ENCODE assay signal across 9 cellular contexts in the genomic region with DNA sequence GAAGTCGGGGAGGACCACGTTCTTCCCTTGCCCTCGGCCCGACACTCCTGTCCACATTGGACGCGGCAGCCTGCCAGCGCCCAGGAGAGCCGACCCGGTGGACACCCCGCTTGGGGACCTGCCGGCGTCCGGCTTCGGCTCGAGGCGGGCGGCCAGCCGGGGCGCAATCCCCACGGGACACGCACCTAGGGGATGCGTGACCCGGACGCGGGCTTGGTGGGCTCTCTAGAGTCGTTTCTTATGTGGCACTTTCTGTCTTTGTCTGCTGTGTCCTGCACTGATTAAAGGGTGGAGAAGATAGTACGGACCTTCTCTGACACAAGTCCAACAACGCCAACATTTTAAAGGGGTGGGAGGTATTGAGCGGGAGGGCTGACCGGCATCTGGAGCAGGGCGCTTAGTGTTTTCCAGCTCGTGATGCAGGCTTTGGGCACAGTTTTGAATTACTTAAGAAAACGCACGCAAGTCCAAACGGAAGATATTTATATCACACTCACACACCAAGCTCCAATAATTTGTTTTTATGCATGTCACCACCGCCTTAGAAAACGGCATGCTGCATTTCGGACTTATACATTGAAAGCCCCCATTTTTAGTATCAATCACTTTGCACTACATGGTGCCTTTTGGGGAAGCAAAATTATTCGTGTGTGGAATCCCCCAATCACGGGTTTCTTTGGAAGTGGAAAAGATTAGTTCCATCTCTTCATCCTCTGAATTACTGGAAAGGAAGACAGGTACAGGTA. TPM values are rescaled to one million over a fixed set of nuclear protein-coding genes. Genes with fewer than 3 reads are reported as not detected.
DNase-seq lines count a peak whose midpoint lies in the region; ATAC-seq and TF ChIP-seq lines count a peak whose summit lies in the region.
"Had no signal": no experiment of that assay in that cellular context is flagged by ENCODE, and none has a peak within 500 bp of the region (broad histone marks: within the 10 kb centered on the region; RNA-seq: fewer than 3 reads in every experiment).

No MANE protein-coding gene starts in this region.

- H3K4me1 Mint-ChIP-seq in chondrocyte (ENCODE audit: low read depth): peaks cover 14% of the 10 kb centered on the region

- peak overlapping the region; percentile 89 for H3K27ac Mint-ChIP-seq in chondrocyte (ENCODE audit: unreplicated experiment)

- peaks cover 68% of the 10 kb centered on the region for H3K27me3 Mint-ChIP-seq in chondrocyte (ENCODE audit: low read depth)

- intact Hi-C loops in upper lobe of right lung (cut with DNase I): no loop called here

- H3K4me3 ChIP-seq in GM12865 (ENCODE audit: low read depth, low read length) (peak overlapping the region; percentile 93), upper lobe of right lung (peak overlapping the region; percentile 79)

- no peaks in the 10 kb centered on the region for H3K9me3 ChIP-seq in upper lobe of right lung

- DNase-seq in GM12865 (ENCODE audit: low read depth) (peak; percentile 43), NAMALWA (ENCODE audit: low spot score) (peak; percentile 42), chondrocyte (ENCODE audit: low spot score) (no peak), mesenteric fat pad (ENCODE audit: low spot score) (peak; percentile 90), upper lobe of right lung (no peak), dedifferentiated amniotic fluid mesenchymal stem cell (ENCODE audit: extremely low spot score) (no peak)
- DNase-seq in activated CD8-positive, alpha-beta memory T cell treated with anti-CD3 and anti-CD28 coated beads for 24 hours: no peak

- H3K36me3 ChIP-seq in upper lobe of right lung: no peaks in the 10 kb centered on the region

- H3K27ac ChIP-seq in upper lobe of right lung: peak overlapping the region; percentile 92

- H3K27me3 ChIP-seq in upper lobe of right lung: peaks cover 88% of the 10 kb centered on the region

- H3K4me3 Mint-ChIP-seq in chondrocyte (ENCODE audit: unreplicated experiment): peak overlapping the region; percentile 83

- peaks cover 1% of the 10 kb centered on the region for H3K9me3 Mint-ChIP-seq in chondrocyte (ENCODE audit: low read depth)

- TF ChIP-seq CTCF in GM12865 (IDR thresholded peaks at IDR 0.05; ENCODE audit: insufficient read depth, low read depth, low read length, missing control alignments) (no peak), chondrocyte (IDR thresholded peaks at IDR 0.05) (no peak), upper lobe of right lung (IDR thresholded peaks at IDR 0.05) (no peak)

- peaks cover 3% of the 10 kb centered on the region for H3K4me1 ChIP-seq in upper lobe of right lung

- H3K36me3 Mint-ChIP-seq in chondrocyte (ENCODE audit: low read depth): peaks cover 7% of the 10 kb centered on the region

- ATAC-seq in GM21786 (IDR thresholded peaks at IDR 0.05; ENCODE audit: unreplicated experiment) (peak; percentile 12), upper lobe of right lung (peak; percentile 39)

RNA-seq across cellular contexts. Expression of a gene that starts 3.9 kb away (rescaled TPM):
- total RNA-seq in chondrocyte: not detected in 3 replicates
- total RNA-seq in mesenteric fat pad: 0.51 TPM
- not detected for total RNA-seq in upper lobe of right lung
- total RNA-seq: activated CD8-positive, alpha-beta memory T cell treated with anti-CD3 and anti-CD28 coated beads for 36 hours had no signal

RNA-seq across cellular contexts. Expression of a gene that starts 20.5 kb away (rescaled TPM):
- total RNA-seq in chondrocyte: 53.2 to 62.3 TPM (median 55.9 TPM) in 3 replicates
- 58.1 TPM for total RNA-seq in mesenteric fat pad
- 50.9 TPM for total RNA-seq in upper lobe of right lung

RNA-seq across cellular contexts. Expression of a gene that starts 25.2 kb away (rescaled TPM):
- total RNA-seq in chondrocyte: 51.4 to 68.9 TPM (median 55.8 TPM) in 3 replicates
- total RNA-seq in mesenteric fat pad: 46.8 TPM
- 44.8 TPM for total RNA-seq in upper lobe of right lung

Comparison
In these comparisons a context has a peak if more than half of its experiments do, and no peak if none do; other contexts are left out.
1. DNase-seq: peak in GM12865 (single experiment), NAMALWA (single experiment) and mesenteric fat pad (single experiment); none in chondrocyte (single experiment), upper lobe of right lung (single experiment), activated CD8-positive, alpha-beta memory T cell treated with anti-CD3 and anti-CD28 coated beads for 24 hours (single experiment) and dedifferentiated amniotic fluid mesenchymal stem cell (single experiment).